16 cellular contexts compared by ENCODE assay signal in genomic region chr6:48560408-48560807, GRCh38.
A peak's percentile ranks its signal among the peaks of the same experiment; 100 is the strongest.
DNase-seq lines count a peak whose midpoint lies in the region; ATAC-seq, FAIRE-seq and TF ChIP-seq lines count a peak whose summit lies in the region.
"Had no signal": no experiment of that assay in that cellular context is flagged by ENCODE, and none has a peak within 500 bp of the region (broad histone marks: within the 10 kb centered on the region; RNA-seq: fewer than 3 reads in every experiment).

No MANE protein-coding gene starts in this region.

- CTCF ChIA-PET in A673 (lab: Charles Lee): no interaction called here

- H3K9me3 ChIP-seq in A673 (ENCODE audit: low read depth, low read length, poor library complexity, severe bottlenecking) (no peaks in the 10 kb centered on the region), astrocyte (ENCODE audit: insufficient read depth, low read depth, low read length) (peaks cover 2% of the 10 kb centered on the region), suprapubic skin (no peaks in the 10 kb centered on the region)
- H3K9me3 ChIP-seq: testis had no signal

- intact Hi-C loops in A673 (cut with micrococcal nuclease; ENCODE audit: unreplicated experiment): no loop called here

- FAIRE-seq in astrocyte (lab: Jason Lieb, UNC): peak; percentile 5
- FAIRE-seq: K562 had no signal

- BruUV-seq in A673 (replicated peaks; lab: Mats Ljungman, UMichigan): no TSS peak

- WGBS in suprapubic skin: 73% methylated on average over 3 of the region's 3 CpGs

- TF ChIP-seq CTCF in A673 (conservative IDR thresholded peaks at IDR 0.05; ENCODE audit: low read depth, low read length) (no peak), astrocyte (IDR thresholded peaks at IDR 0.05; ENCODE audit: insufficient read depth, low read depth, low read length) (no peak), suprapubic skin (IDR thresholded peaks at IDR 0.05) (no peak)

- H3K27me3 ChIP-seq in A673 (replicated peaks; ENCODE audit: insufficient read depth, low read depth, low read length, poor library complexity) (no peaks in the 10 kb centered on the region), astrocyte (ENCODE audit: insufficient read depth, low read length) (peaks cover 2% of the 10 kb centered on the region), suprapubic skin (no peaks in the 10 kb centered on the region)
- H3K27me3 ChIP-seq: testis had no signal

- no peaks in the 10 kb centered on the region for H3K36me3 Mint-ChIP-seq in astrocyte (ENCODE audit: low read depth, unreplicated experiment)

- H3K9me3 Mint-ChIP-seq in astrocyte (ENCODE audit: unreplicated experiment): peaks cover 4% of the 10 kb centered on the region

- no peak overlapping the region for H3K27ac Mint-ChIP-seq in astrocyte (ENCODE audit: unreplicated experiment)
- H3K27ac Mint-ChIP-seq: T-helper 17 cell had no signal

- POLR2A ChIA-PET in A673 (lab: Charles Lee; ENCODE audit: low non-redundant PET): no interaction called here

- H3K4me1 ChIP-seq in A673 (ENCODE audit: insufficient read depth, low read length, poor library complexity, severe bottlenecking): no peaks in the 10 kb centered on the region
- no peaks in the 10 kb centered on the region for H3K4me1 ChIP-seq in astrocyte (ENCODE audit: insufficient read depth, low read length)
- no peaks in the 10 kb centered on the region for H3K4me1 ChIP-seq in suprapubic skin
- H3K4me1 ChIP-seq: testis had no signal

- no peak overlapping the region for H3K4me3 Mint-ChIP-seq in astrocyte (ENCODE audit: unreplicated experiment)
- H3K4me3 Mint-ChIP-seq: T-helper 17 cell had no signal

- peak overlapping the region; percentile 12 for H3K4me2 ChIP-seq in astrocyte (ENCODE audit: low read length)

- peaks cover 18% of the 10 kb centered on the region for H3K4me1 Mint-ChIP-seq in astrocyte (ENCODE audit: low read depth, unreplicated experiment)
- H3K4me1 Mint-ChIP-seq: T-helper 17 cell had no signal

- no peak overlapping the region for H2AFZ ChIP-seq in astrocyte (ENCODE audit: low read depth, low read length)

- TF ChIP-seq EP300 in suprapubic skin (IDR thresholded peaks at IDR 0.05): no peak

- H3K79me2 ChIP-seq in astrocyte (ENCODE audit: insufficient read depth, low read length): no peaks in the 10 kb centered on the region

- no peaks in the 10 kb centered on the region for H3K27me3 Mint-ChIP-seq in astrocyte (ENCODE audit: low read depth, unreplicated experiment)
- H3K27me3 Mint-ChIP-seq: T-helper 17 cell had no signal

- DNase-seq in A673 (ENCODE audit: low spot score) (peak; percentile 4), HS-27A (ENCODE audit: low read depth) (peak; percentile 9), astrocyte (ENCODE audit: low read depth) (peak; percentile 32), glomerular visceral epithelial cell (ENCODE audit: extremely low spot score) (peak; percentile 41), suprapubic skin (ENCODE audit: low spot score in 2 of 2) (no peak), activated gamma-delta T cell (lab: John Stamatoyannopoulos, UW) (no peak), NOMO-1 treated with dmso at 0.1 percent for 144 hours (lab: John Stamatoyannopoulos, UW; ENCODE audit: unreplicated experiment) (no peak)
- DNase-seq: NCI-H146; NCI-H510A treated with DMSO at 0.1 percent for 48 hours; occipital lobe; stimulated activated CD4-positive, alpha-beta T cell treated with anti-CD3 and anti-CD28 coated beads, Interleukin-12 subunit alpha, Interleukin-12 subunit beta, amount 100 ng/mL, for 4 hours; T-helper 17 cell; testis had no signal

- ATAC-seq in GM18861 (IDR thresholded peaks at IDR 0.05; ENCODE audit: unreplicated experiment): no peak
- ATAC-seq: K562, Panc1, T-helper 17 cell had no signal

- H3K27ac ChIP-seq in A673 (ENCODE audit: low read depth, low read length, poor library complexity, severe bottlenecking) (no peak overlapping the region), astrocyte (ENCODE audit: low read depth, low read length) (no peak overlapping the region), suprapubic skin (no peak overlapping the region)
- H3K27ac ChIP-seq: testis had no signal

- no peaks in the 10 kb centered on the region for H4K20me1 ChIP-seq in astrocyte (ENCODE audit: insufficient read depth, low read length)

- H3K4me3 ChIP-seq in A673 (ENCODE audit: low read depth, low read length, poor library complexity, severe bottlenecking): no peak overlapping the region
- no peak overlapping the region for H3K4me3 ChIP-seq in astrocyte (ENCODE audit: insufficient read depth, low read depth, low read length)
- no peak overlapping the region for H3K4me3 ChIP-seq in suprapubic skin
- H3K4me3 ChIP-seq: K562, testis had no signal

- H3K36me3 ChIP-seq in A673 (ENCODE audit: insufficient read depth, low read length, poor library complexity, severe bottlenecking) (no peaks in the 10 kb centered on the region), astrocyte (ENCODE audit: insufficient read depth, low read length) (no peaks in the 10 kb centered on the region), suprapubic skin (no peaks in the 10 kb centered on the region)

- H3K9ac ChIP-seq in astrocyte (ENCODE audit: low read length): no peak overlapping the region

- no peak for TF ChIP-seq POLR2A in suprapubic skin (IDR thresholded peaks at IDR 0.05)

Comparison
In these comparisons a context has a peak if more than half of its experiments do, and no peak if none do; other contexts are left out.
1. DNase-seq: peak in A673 (single experiment), HS-27A (single experiment), astrocyte (single experiment) and glomerular visceral epithelial cell (single experiment); none in suprapubic skin (0 of 2), activated gamma-delta T cell (single experiment) and NOMO-1 treated with dmso at 0.1 percent for 144 hours (single experiment).